ENCODE assay signal across 28 cellular contexts in the genomic region with DNA sequence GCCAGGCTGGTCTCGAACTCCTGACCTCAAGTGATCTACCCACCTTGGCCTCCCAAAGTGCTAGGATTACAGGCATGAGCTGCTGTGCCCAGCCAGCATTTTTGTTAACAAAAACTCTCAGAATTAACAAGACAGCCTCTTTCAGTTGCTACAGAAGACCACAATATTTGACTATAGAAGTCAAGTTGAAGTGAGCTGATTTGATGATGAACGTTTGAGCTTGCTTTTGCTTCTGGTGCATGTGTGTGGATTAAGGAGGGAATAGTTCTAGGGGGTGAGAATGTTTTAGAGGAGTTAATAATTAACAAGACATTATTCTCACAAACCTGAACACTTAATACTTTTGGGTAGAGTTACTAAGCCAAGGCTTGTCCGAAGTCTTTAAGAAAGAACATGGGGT.
DNase-seq lines count a peak whose midpoint lies in the region; ATAC-seq lines count a peak whose summit lies in the region.
"Had no signal": no experiment of that assay in that cellular context is flagged by ENCODE, and none has a peak within 500 bp of the region (broad histone marks: within the 10 kb centered on the region; RNA-seq: fewer than 3 reads in every experiment).

No MANE protein-coding gene starts in this region.

- H3K4me1 Mint-ChIP-seq in activated CD4-positive, alpha-beta T cell treated with anti-CD3 and anti-CD28 coated beads, Interleukin-2, amount 10 ng/mL, durations not matched to agents 7 days and 5 days: no peaks in the 10 kb centered on the region
- H3K4me1 Mint-ChIP-seq: CD4-positive, alpha-beta memory T cell had no signal

- no peaks in the 10 kb centered on the region for H3K27me3 Mint-ChIP-seq in activated CD4-positive, alpha-beta T cell treated with anti-CD3 and anti-CD28 coated beads, Interleukin-2, amount 10 ng/mL, durations not matched to agents 7 days and 5 days

- H3K4me3 ChIP-seq in subcutaneous abdominal adipose tissue (ENCODE audit: low read depth in 1 of 5, low read length in 5 of 5): no peak overlapping the region
- H3K4me3 ChIP-seq: HAP-1, SJSA1 had no signal

- CTCF ChIA-PET in activated CD4-positive, alpha-beta T cell treated with anti-CD3 and anti-CD28 coated beads, Interleukin-2, amount 10 ng/mL, durations not matched to agents 7 days and 5 days (lab: Charles Lee): no interaction called here

- H3K4me1 ChIP-seq in subcutaneous abdominal adipose tissue (ENCODE audit: control insufficient read depth in 5 of 5, insufficient read depth in 5 of 5, low read length in 5 of 5): peaks cover 0 to 17% (median 5%) of the 10 kb centered on the region in 5 donors
- H3K4me1 ChIP-seq: HAP-1, SJSA1 had no signal

- H3K9me3 ChIP-seq in subcutaneous abdominal adipose tissue (ENCODE audit: control insufficient read depth in 5 of 5, low read length in 5 of 5): no peaks in the 10 kb centered on the region
- H3K9me3 ChIP-seq: HAP-1, SJSA1 had no signal

- H3K27ac Mint-ChIP-seq in activated CD4-positive, alpha-beta T cell treated with anti-CD3 and anti-CD28 coated beads, Interleukin-2, amount 10 ng/mL, durations not matched to agents 7 days and 5 days: no peak overlapping the region
- H3K27ac Mint-ChIP-seq: CD4-positive, alpha-beta memory T cell; HFFc6 had no signal

- H3K9me3 Mint-ChIP-seq in activated CD4-positive, alpha-beta T cell treated with anti-CD3 and anti-CD28 coated beads, Interleukin-2, amount 10 ng/mL, durations not matched to agents 7 days and 5 days: no peaks in the 10 kb centered on the region

- peak overlapping the region; percentile 68 for H3K27ac ChIP-seq in subcutaneous abdominal adipose tissue (ENCODE audit: low read depth, low read length)
- H3K27ac ChIP-seq: SJSA1 had no signal

- ATAC-seq in GM18870 (IDR thresholded peaks at IDR 0.05; ENCODE audit: unreplicated experiment) (peak; percentile 81), HG03097 (IDR thresholded peaks at IDR 0.05; ENCODE audit: low FRiP score, unreplicated experiment) (peak; percentile 78), HG02852 (IDR thresholded peaks at IDR 0.05; ENCODE audit: unreplicated experiment) (no peak)
- ATAC-seq: PC-3 had no signal

- DNase-seq in kidney tubule cell (ENCODE audit: low spot score) (peak; percentile 9), inferior parietal cortex (ENCODE audit: extremely low spot score) (no peak)
- no peak for DNase-seq in activated CD4-positive, alpha-beta T cell treated with anti-CD3 and anti-CD28 coated beads, Interleukin-2, amount 10 ng/mL, durations not matched to agents 7 days and 5 days
- DNase-seq in stimulated activated naive CD4-positive, alpha-beta T cell (lab: John Stamatoyannopoulos, UW): no peak
- DNase-seq: C1 segment of cervical spinal cord; CD4-positive, alpha-beta memory T cell; COR-L47; DMS79; EL; GDM1; GOT3; HFFc6; Karpas-422; NCI-H1092; NCI-H1417 treated with DMSO at 0.1 percent for 48 hours; NCI-H187 treated with DMSO at 0.1 percent for 48 hours; NCI-H2171 treated with DMSO at 0.1 percent for 48 hours; NCI-H345; NCI-H510A treated with DMSO at 0.1 percent for 48 hours; NCI-H774; NK-92 treated with Interleukin-12 subunit alpha and Interleukin-12 subunit beta, amount 100 ng/mL, for 24 hours; PC-3 had no signal

- H3K36me3 Mint-ChIP-seq in activated CD4-positive, alpha-beta T cell treated with anti-CD3 and anti-CD28 coated beads, Interleukin-2, amount 10 ng/mL, durations not matched to agents 7 days and 5 days (ENCODE audit: low read depth): no peaks in the 10 kb centered on the region
- H3K36me3 Mint-ChIP-seq: CD4-positive, alpha-beta memory T cell had no signal

- H3K4me3 Mint-ChIP-seq in activated CD4-positive, alpha-beta T cell treated with anti-CD3 and anti-CD28 coated beads, Interleukin-2, amount 10 ng/mL, durations not matched to agents 7 days and 5 days: no peak overlapping the region
- H3K4me3 Mint-ChIP-seq: CD4-positive, alpha-beta memory T cell; HFFc6 had no signal

- POLR2A ChIA-PET in activated CD4-positive, alpha-beta T cell treated with anti-CD3 and anti-CD28 coated beads, Interleukin-2, amount 10 ng/mL, durations not matched to agents 7 days and 5 days (lab: Charles Lee): no interaction called here

- H3K36me3 ChIP-seq in subcutaneous abdominal adipose tissue (ENCODE audit: control insufficient read depth in 5 of 5, insufficient read depth in 5 of 5, low read length in 5 of 5): no peaks in the 10 kb centered on the region
- H3K36me3 ChIP-seq: HAP-1, SJSA1 had no signal

- H3K9ac ChIP-seq in subcutaneous abdominal adipose tissue (ENCODE audit: low read length in 5 of 5): no peak overlapping the region

- H3K27me3 ChIP-seq in subcutaneous abdominal adipose tissue (ENCODE audit: control insufficient read depth in 5 of 5, insufficient read depth in 4 of 5, low read length in 5 of 5): no peaks in the 10 kb centered on the region
